ENCODE assay signal across 10 cellular contexts in the genomic region with DNA sequence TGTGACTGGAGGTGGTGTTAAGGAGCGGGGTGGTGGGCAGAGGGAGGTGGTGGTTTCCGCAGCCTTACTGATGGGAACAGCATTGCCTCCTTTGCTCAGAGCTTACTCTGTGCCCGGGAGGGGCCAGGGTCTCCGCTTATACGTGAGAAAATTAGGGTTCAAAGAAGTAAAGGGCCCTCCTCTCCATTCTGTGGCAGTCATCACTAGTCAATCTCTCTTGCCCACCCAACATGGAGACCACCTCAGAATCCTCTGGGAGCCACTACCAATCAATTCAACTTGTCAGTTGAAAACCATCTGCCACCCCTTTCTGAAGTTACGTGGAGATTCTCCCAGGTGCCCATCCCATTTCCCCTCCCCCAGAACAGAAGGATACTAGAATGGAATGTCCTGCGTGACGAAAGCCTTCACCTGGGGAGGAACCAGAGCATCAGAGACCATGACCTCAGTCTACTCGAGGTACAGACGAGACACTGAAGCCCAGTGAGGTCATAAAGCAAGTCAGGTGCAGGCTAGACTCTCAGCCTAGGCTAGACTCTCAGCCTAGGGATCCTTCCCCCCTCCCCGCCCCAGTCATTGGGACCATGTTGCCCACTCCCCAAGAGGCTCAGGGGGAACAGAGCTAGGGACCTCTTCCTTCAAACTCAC. TPM values are rescaled to one million over a fixed set of nuclear protein-coding genes. Genes with fewer than 3 reads are reported as not detected.
DNase-seq lines count a peak whose midpoint lies in the region; ATAC-seq and TF ChIP-seq lines count a peak whose summit lies in the region.
"Had no signal": no experiment of that assay in that cellular context is flagged by ENCODE, and none has a peak within 500 bp of the region (broad histone marks: within the 10 kb centered on the region; RNA-seq: fewer than 3 reads in every experiment).

No MANE protein-coding gene starts in this region.

- peak overlapping the region in 7 of 12 donors; percentile 92 to 99 (median 94) for H3K27ac ChIP-seq in heart left ventricle
- H3K27ac ChIP-seq in duodenal mucosa (ENCODE audit: low read depth, low read length), result no peak overlapping the region
- peak overlapping the region; percentile 96 to 100 for H3K27ac ChIP-seq in uterus
- no peak overlapping the region for H3K27ac ChIP-seq in OCI-LY7 (ENCODE audit: low read depth, low read length, poor library complexity, severe bottlenecking)

- H3K36me3 ChIP-seq in heart left ventricle (peaks cover 0 to 50% (median 46%) of the 10 kb centered on the region in 9 donors), duodenal mucosa (ENCODE audit: control insufficient read depth in 1 of 2, insufficient read depth in 2 of 2, low read length in 2 of 2) (peaks cover 6 to 30% of the 10 kb centered on the region in 2 donors), uterus (no peaks in the 10 kb centered on the region), OCI-LY7 (ENCODE audit: insufficient read depth, low read length) (no peaks in the 10 kb centered on the region)

- 72 to 79% (median 76%) methylated on average over 11 of the region's 11 CpGs for WGBS in heart left ventricle, 4 donors

- H3K4me3 Mint-ChIP-seq in nephron, result peak overlapping the region in 2 of 3 experiments; percentile 84 to 94

- ATAC-seq in heart left ventricle, result no peak

- DNase-seq in heart left ventricle (peak in 3 of 5 donors; percentile 20 to 49 (median 30)), cardiac septum (ENCODE audit: low spot score) (no peak), uterus (peak in 1 of 2 donors; percentile 48), T-helper 1 cell (no peak), NCI-H2081 (lab: John Stamatoyannopoulos, UW) (no peak), OCI-LY7 (ENCODE audit: low spot score) (no peak)
- DNase-seq: activated gamma-delta T cell, NCI-H1436 treated with DMSO at 0.1 percent for 48 hours had no signal

- H3K4me1 ChIP-seq in heart left ventricle (peaks cover 0 to 58% (median 24%) of the 10 kb centered on the region in 12 donors), duodenal mucosa (ENCODE audit: control insufficient read depth in 1 of 2, insufficient read depth in 2 of 2, low read length in 2 of 2) (peaks cover 13 to 20% of the 10 kb centered on the region in 2 donors), uterus (peaks cover 0 to 4% of the 10 kb centered on the region in 2 donors), OCI-LY7 (ENCODE audit: insufficient read depth, low read length, poor library complexity, severe bottlenecking) (peaks cover 5% of the 10 kb centered on the region)

- no peak overlapping the region for H3K4me2 ChIP-seq in OCI-LY7 (ENCODE audit: low read length)

- POLR2A ChIA-PET in OCI-LY7 (lab: Charles Lee), result no interaction called here

- no peaks in the 10 kb centered on the region for H4K20me1 ChIP-seq in OCI-LY7 (ENCODE audit: insufficient read depth, low read length)

- H3K9me3 Mint-ChIP-seq in nephron, result no peaks in the 10 kb centered on the region

- peak overlapping the region in 5 of 12 donors; percentile 68 to 95 (median 84) for H3K4me3 ChIP-seq in heart left ventricle
- H3K4me3 ChIP-seq in duodenal mucosa (ENCODE audit: low read depth in 1 of 2, low read length in 2 of 2), result peak overlapping the region in 1 of 2 donors; percentile 76
- peak overlapping the region; percentile 90 to 95 for H3K4me3 ChIP-seq in uterus
- H3K4me3 ChIP-seq in OCI-LY7 (ENCODE audit: low read depth, low read length, poor library complexity, severe bottlenecking), result no peak overlapping the region

- TF ChIP-seq POLR2A in heart left ventricle (IDR thresholded peaks at IDR 0.05) (no peak), uterus (IDR thresholded peaks at IDR 0.05) (no peak)

- H3K9ac ChIP-seq in duodenal mucosa (ENCODE audit: low read depth in 1 of 2, low read length in 2 of 2), result peak overlapping the region; percentile 66

- CTCF ChIA-PET in OCI-LY7 (lab: Charles Lee; ENCODE audit: unreplicated experiment), result no interaction called here

- H3K27me3 ChIP-seq in heart left ventricle (no peaks in the 10 kb centered on the region), duodenal mucosa (ENCODE audit: control insufficient read depth in 1 of 2, insufficient read depth in 2 of 2, low read length in 2 of 2) (no peaks in the 10 kb centered on the region), uterus (no peaks in the 10 kb centered on the region)

- H3K36me3 Mint-ChIP-seq in nephron (ENCODE audit: low read depth), result peaks cover 12% of the 10 kb centered on the region

- TF ChIP-seq CTCF in heart left ventricle (IDR thresholded peaks at IDR 0.05) (no peak), nephron (IDR thresholded peaks at IDR 0.05; ENCODE audit: unreplicated experiment in 3 of 3) (no peak), uterus (IDR thresholded peaks at IDR 0.05) (no peak), OCI-LY7 (conservative IDR thresholded peaks at IDR 0.05; ENCODE audit: low read length) (no peak)

- H2AFZ ChIP-seq in OCI-LY7 (ENCODE audit: low read length), result no peak overlapping the region

- H3K27ac Mint-ChIP-seq in nephron, result no peak overlapping the region

- no TSS peak for BruUV-seq in OCI-LY7 (replicated peaks; lab: Mats Ljungman, UMichigan)

- peaks cover 6% of the 10 kb centered on the region for H3K4me1 Mint-ChIP-seq in nephron

- intact Hi-C loops in heart left ventricle (cut with DNase I) (loop anchor here in 8 of 10 donors (5.0 to 10.0 kb wide), 6 partner anchors 42 to 169 kb away; no protein-coding TSS in a partner anchor), cardiac septum (cut with DNase I) (loop anchor here (5.0 to 10.0 kb wide), 3 partner anchors 127 to 169 kb away; no protein-coding TSS in a partner anchor), uterus (cut with DNase I; ENCODE audit: low total_unique reads) (no loop called here), OCI-LY7 (cut with micrococcal nuclease; ENCODE audit: unreplicated experiment) (loop anchor here (5.0 kb wide), 1 partner anchor 42 kb away; no protein-coding TSS in a partner anchor)

- H3K79me2 ChIP-seq in OCI-LY7 (ENCODE audit: insufficient read depth, low read depth, low read length), result no peaks in the 10 kb centered on the region

- H3K9me2 ChIP-seq in OCI-LY7 (ENCODE audit: insufficient read depth, low read length), result no peaks in the 10 kb centered on the region

- H3K9me3 ChIP-seq in heart left ventricle (no peaks in the 10 kb centered on the region), duodenal mucosa (ENCODE audit: control insufficient read depth in 1 of 2, low read length in 2 of 2) (no peaks in the 10 kb centered on the region), uterus (no peaks in the 10 kb centered on the region), OCI-LY7 (ENCODE audit: low read length) (no peaks in the 10 kb centered on the region)

- peaks cover 4% of the 10 kb centered on the region for H3K27me3 Mint-ChIP-seq in nephron (ENCODE audit: low read depth)

RNA-seq across cellular contexts. Expression of a gene that starts 2.0 kb away (rescaled TPM):
- total RNA-seq in heart left ventricle, result 100 to 1,000 TPM in 1 of 9 donors, 10 to 100 TPM in 8; 35.0 to 183 (median 52.9) TPM
- polyA plus RNA-seq in heart left ventricle, result 10 to 100 TPM; 72.3 to 76.6 TPM
- total RNA-seq in cardiac septum, result 77.7 TPM
- total RNA-seq in uterus, result 1,000 to 10,000 TPM in 2 of 4 donors, 100 to 1,000 TPM in 1, 10 to 100 TPM in 1; 91.7 to 2,170 (median 948) TPM
- 1.4 TPM in 1 of 2 replicates, not detected in the other for total RNA-seq in OCI-LY7 (2014; rRNA removed; shearing (Covaris generic))
- 0.55 and 1.8 TPM in 2 replicates for total RNA-seq in OCI-LY7 (2022)

RNA-seq across cellular contexts. Expression of a gene that starts 17.4 kb away (rescaled TPM):
- total RNA-seq in heart left ventricle (10 to 100 TPM in 8 of 9 donors, 1 to 10 TPM in 1; 8.4 to 23.1 (median 21.6) TPM), cardiac septum (13.8 TPM), uterus (1 to 10 TPM in 3 of 4 donors, under 1 TPM in 1; 0.59 to 7.9 (median 3.0) TPM), OCI-LY7 (2022) (7.0 and 7.5 TPM in 2 replicates)
- 10 to 100 TPM in 1 of 2 donors, 1 to 10 TPM in 1; 9.7 to 12.9 TPM for polyA plus RNA-seq in heart left ventricle
- total RNA-seq in OCI-LY7 (2014; rRNA removed; shearing (Covaris generic)), result not detected in 2 replicates

RNA-seq across cellular contexts. Expression of a gene that starts 24.3 kb away (rescaled TPM):
- total RNA-seq in heart left ventricle (100 to 1,000 TPM; 114 to 270 (median 167) TPM), cardiac septum (128 TPM), uterus (100 to 1,000 TPM; 182 to 647 (median 274) TPM), OCI-LY7 (2022) (35.4 and 50.8 TPM in 2 replicates)
- polyA plus RNA-seq in heart left ventricle, result 100 to 1,000 TPM in 1 of 2 donors, 10 to 100 TPM in 1; 55.5 to 257 TPM
- 13.5 and 16.9 TPM in 2 replicates for total RNA-seq in OCI-LY7 (2014; rRNA removed; shearing (Covaris generic))

RNA-seq across cellular contexts. Expression of a gene that starts 34.9 kb away (rescaled TPM):
- total RNA-seq in heart left ventricle (not detected), cardiac septum (not detected), uterus (not detected), OCI-LY7 (2022) (not detected in 2 replicates)
- polyA plus RNA-seq in heart left ventricle, result not detected
- not detected in 2 replicates for total RNA-seq in OCI-LY7 (2014; rRNA removed; shearing (Covaris generic))

RNA-seq across cellular contexts. Expression of a gene that starts 54.6 kb away (rescaled TPM):
- total RNA-seq in heart left ventricle (10 to 100 TPM; 20.0 to 26.6 (median 23.1) TPM), cardiac septum (21.3 TPM), uterus (10 to 100 TPM; 10.8 to 39.5 (median 28.0) TPM), OCI-LY7 (2022) (17.1 and 19.5 TPM in 2 replicates)
- 10 to 100 TPM; 11.4 to 31.5 TPM for polyA plus RNA-seq in heart left ventricle
- 14.3 and 17.7 TPM in 2 replicates for total RNA-seq in OCI-LY7 (2014; rRNA removed; shearing (Covaris generic))

Comparison
In these comparisons a context has a peak if more than half of its experiments do, and no peak if none do; other contexts are left out.
1. DNase-seq: peak in heart left ventricle (3 of 5); none in cardiac septum (single experiment), T-helper 1 cell (0 of 5), NCI-H2081 (0 of 2) and OCI-LY7 (single experiment).
2. H3K27ac ChIP-seq: peak in heart left ventricle (7 of 12) and uterus (2 of 2); none in duodenal mucosa (single experiment) and OCI-LY7 (single experiment).
3. RNA of a gene that starts 2.0 kb away (total RNA-seq): 91.7 to 2,170 TPM in uterus, 77.7 TPM in cardiac septum (single experiment) and 35.0 to 183 TPM in heart left ventricle; 0.55 to 1.8 TPM in OCI-LY7; every median in the first group is over 10 times any median in the second.